8 cellular contexts compared by ENCODE assay signal in the genomic region with DNA sequence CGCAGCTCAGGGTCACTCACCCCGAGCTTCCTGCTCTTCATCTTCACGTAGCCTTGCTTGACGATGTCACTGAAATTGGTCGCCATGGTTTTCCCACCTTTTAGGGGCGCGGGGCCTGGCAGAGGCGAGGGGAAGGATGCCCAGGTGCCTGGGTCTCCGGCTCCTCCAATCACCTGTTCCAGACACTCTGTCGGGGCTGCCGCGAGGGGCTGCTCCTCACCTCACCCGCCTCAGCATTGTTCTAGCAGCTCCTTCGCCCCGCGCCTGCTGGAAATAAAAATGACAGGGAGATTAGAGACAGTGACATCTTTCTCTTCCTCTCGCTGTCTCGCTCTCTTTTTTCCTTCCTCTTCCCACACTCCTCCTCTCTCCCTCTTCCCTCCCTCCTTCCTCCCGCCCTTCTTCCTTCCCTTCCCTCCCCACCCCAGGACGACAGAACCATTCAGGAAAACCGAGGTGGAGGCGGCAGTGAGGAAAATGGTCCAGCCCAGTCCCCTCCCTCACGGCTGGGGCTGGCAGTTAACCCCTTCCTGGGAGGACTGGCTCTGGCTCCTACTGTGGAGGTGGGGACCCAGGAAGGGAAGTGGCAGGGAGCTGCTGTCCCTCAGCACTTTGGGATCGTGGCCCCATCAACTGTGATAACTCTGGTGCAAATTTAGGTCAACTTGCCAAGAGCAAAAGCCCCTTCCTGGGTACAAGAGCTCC. TPM values are rescaled to one million over a fixed set of nuclear protein-coding genes. Genes with fewer than 3 reads are reported as not detected.
DNase-seq lines count a peak whose midpoint lies in the region; ATAC-seq and TF ChIP-seq lines count a peak whose summit lies in the region.

No MANE protein-coding gene starts in this region.

- 19% methylated on average over 20 of the region's 24 CpGs for WGBS in SK-N-SH (ENCODE audit: low lambda C conversion rate)

- peaks cover 0 to 4% of the 10 kb centered on the region in 2 experiments for H3K36me3 ChIP-seq in SK-N-SH (replicated peaks in 1 of 2; ENCODE audit: control insufficient read depth in 1 of 2, insufficient read depth in 2 of 2, low read length in 1 of 2)

- POLR2A ChIA-PET in SK-N-SH (lab: Yijun Ruan, JAX), result interaction anchor here (0.8 to 10.0 kb wide), 5 partner anchors 17 to 102 kb away, joined by 3 to 152 read pairs (median 7); a partner anchor contains a TSS

- ATAC-seq in Right ventricle myocardium superior (ENCODE audit: poor library complexity), result peak; percentile 71

- H3K4me2 ChIP-seq in SK-N-SH, result peak overlapping the region; percentile 86

- H3K79me2 ChIP-seq in SK-N-SH (ENCODE audit: insufficient read depth), result peaks cover 7% of the 10 kb centered on the region; the same call in 1 of the 2 replicates

- H3K27me3 ChIP-seq in SK-N-SH (ENCODE audit: insufficient read depth), result no peaks in the 10 kb centered on the region

- peak overlapping the region; percentile 48 to 58 for H3K4me3 ChIP-seq in SK-N-SH (ENCODE audit: low read depth in 2 of 2, low read length in 1 of 2)

- CTCF ChIA-PET in SK-N-SH (lab: Yijun Ruan, JAX), result interaction anchor here (0.6 to 21.0 kb wide), 7 partner anchors 9 to 179 kb away, joined by 3 to 354 read pairs (median 4); a partner anchor contains a TSS

- no peak overlapping the region for H3K9ac ChIP-seq in SK-N-SH

- TF ChIP-seq RAD21 in SK-N-SH (IDR thresholded peaks at IDR 0.05; ENCODE audit: low read length), result no peak

- H3K9me3 ChIP-seq in SK-N-SH, result no peaks in the 10 kb centered on the region

- peaks cover 5% of the 10 kb centered on the region for H3F3A ChIP-seq in SK-N-SH (replicated peaks; ENCODE audit: insufficient read depth)

- peak overlapping the region; percentile 27 to 90; a peak in 3 of 4 replicates for H3K27ac ChIP-seq in SK-N-SH (ENCODE audit: low read depth in 2 of 2, low read length in 1 of 2)

- peak overlapping the region; percentile 63; the same call in 1 of the 2 replicates for H2AFZ ChIP-seq in SK-N-SH (ENCODE audit: low read depth)

- no peak; a peak in 1 of 4 replicates for TF ChIP-seq EP300 in SK-N-SH (IDR thresholded peaks at IDR 0.05; ENCODE audit: borderline replicate concordance in 1 of 2, low read depth in 1 of 2, low read length in 1 of 2)

- no peak for TF ChIP-seq CTCF in SK-N-SH (IDR thresholded peaks at IDR 0.05)

- DNase-seq in H4 (ENCODE audit: low spot score) (peak; percentile 75), SK-N-SH (peak; percentile 85), Right ventricle myocardium superior (peak; percentile 66), posterior cingulate gyrus (peak in 6 of 10 donors; percentile 53 to 94 (median 74)), germinal center (ENCODE audit: low spot score) (no peak), KG1 (lab: John Stamatoyannopoulos, UW) (no peak), SKM-1 (lab: John Stamatoyannopoulos, UW; ENCODE audit: unreplicated experiment) (no peak), HUDEP-2 (lab: John Stamatoyannopoulos, UW; ENCODE audit: unreplicated experiment in 76 of 76) (no peak)

- H3K4me1 ChIP-seq in SK-N-SH (ENCODE audit: control insufficient read depth in 1 of 2, insufficient read depth in 2 of 2, low read depth in 1 of 2, low read length in 1 of 2), result peaks cover 14 to 87% of the 10 kb centered on the region in 2 experiments; a peak in 3 of 4 replicates

- H4K20me1 ChIP-seq in SK-N-SH (ENCODE audit: insufficient read depth), result 0 out of 2 replicates have a peak, but pooled peaks cover 6% of the 10 kb centered on the region

- intact Hi-C loops in Right ventricle myocardium superior (cut with DNase I), result no loop called here
- intact Hi-C loops in posterior cingulate gyrus (cut with DNase I), result no loop called here

- H3K9me2 ChIP-seq in SK-N-SH, result no peaks in the 10 kb centered on the region

TF ChIP-seq in SK-N-SH, 30 proteins besides CTCF, POLR2A, EP300 and RAD21:
- TF ChIP-seq, protein P1, sequence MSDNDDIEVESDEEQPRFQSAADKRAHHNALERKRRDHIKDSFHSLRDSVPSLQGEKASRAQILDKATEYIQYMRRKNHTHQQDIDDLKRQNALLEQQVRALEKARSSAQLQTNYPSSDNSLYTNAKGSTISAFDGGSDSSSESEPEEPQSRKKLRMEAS (IDR thresholded peaks at IDR 0.05; ENCODE audit: low read depth), result peak; percentile 54; the same call in 1 of the 2 replicates
- TF ChIP-seq MEF2A (IDR thresholded peaks at IDR 0.05; ENCODE audit: borderline replicate concordance, low read depth) (no peak), ELF1 (IDR thresholded peaks at IDR 0.05) (no peak), CHD2 (IDR thresholded peaks at IDR 0.05; ENCODE audit: low read length, partially characterized antibody) (peak; percentile 49), GABPA (IDR thresholded peaks at IDR 0.05; ENCODE audit: low read depth) (no peak), JUND (IDR thresholded peaks at IDR 0.05) (no peak), SIN3A (IDR thresholded peaks at IDR 0.05; ENCODE audit: borderline replicate concordance, low read depth, low read length) (no peak), GATA2 (CRISPR knock-in tag; IDR thresholded peaks at IDR 0.05) (no peak), YY1 (IDR thresholded peaks at IDR 0.05; ENCODE audit: low read depth) (no peak)
- TF ChIP-seq, protein P2, sequence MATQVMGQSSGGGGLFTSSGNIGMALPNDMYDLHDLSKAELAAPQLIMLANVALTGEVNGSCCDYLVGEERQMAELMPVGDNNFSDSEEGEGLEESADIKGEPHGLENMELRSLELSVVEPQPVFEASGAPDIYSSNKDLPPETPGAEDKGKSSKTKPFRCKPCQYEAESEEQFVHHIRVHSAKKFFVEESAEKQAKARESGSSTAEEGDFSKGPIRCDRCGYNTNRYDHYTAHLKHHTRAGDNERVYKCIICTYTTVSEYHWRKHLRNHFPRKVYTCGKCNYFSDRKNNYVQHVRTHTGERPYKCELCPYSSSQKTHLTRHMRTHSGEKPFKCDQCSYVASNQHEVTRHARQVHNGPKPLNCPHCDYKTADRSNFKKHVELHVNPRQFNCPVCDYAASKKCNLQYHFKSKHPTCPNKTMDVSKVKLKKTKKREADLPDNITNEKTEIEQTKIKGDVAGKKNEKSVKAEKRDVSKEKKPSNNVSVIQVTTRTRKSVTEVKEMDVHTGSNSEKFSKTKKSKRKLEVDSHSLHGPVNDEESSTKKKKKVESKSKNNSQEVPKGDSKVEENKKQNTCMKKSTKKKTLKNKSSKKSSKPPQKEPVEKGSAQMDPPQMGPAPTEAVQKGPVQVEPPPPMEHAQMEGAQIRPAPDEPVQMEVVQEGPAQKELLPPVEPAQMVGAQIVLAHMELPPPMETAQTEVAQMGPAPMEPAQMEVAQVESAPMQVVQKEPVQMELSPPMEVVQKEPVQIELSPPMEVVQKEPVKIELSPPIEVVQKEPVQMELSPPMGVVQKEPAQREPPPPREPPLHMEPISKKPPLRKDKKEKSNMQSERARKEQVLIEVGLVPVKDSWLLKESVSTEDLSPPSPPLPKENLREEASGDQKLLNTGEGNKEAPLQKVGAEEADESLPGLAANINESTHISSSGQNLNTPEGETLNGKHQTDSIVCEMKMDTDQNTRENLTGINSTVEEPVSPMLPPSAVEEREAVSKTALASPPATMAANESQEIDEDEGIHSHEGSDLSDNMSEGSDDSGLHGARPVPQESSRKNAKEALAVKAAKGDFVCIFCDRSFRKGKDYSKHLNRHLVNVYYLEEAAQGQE (IDR thresholded peaks at IDR 0.05; ENCODE audit: low read depth, low read length), result no peak
- TF ChIP-seq, protein P3, sequence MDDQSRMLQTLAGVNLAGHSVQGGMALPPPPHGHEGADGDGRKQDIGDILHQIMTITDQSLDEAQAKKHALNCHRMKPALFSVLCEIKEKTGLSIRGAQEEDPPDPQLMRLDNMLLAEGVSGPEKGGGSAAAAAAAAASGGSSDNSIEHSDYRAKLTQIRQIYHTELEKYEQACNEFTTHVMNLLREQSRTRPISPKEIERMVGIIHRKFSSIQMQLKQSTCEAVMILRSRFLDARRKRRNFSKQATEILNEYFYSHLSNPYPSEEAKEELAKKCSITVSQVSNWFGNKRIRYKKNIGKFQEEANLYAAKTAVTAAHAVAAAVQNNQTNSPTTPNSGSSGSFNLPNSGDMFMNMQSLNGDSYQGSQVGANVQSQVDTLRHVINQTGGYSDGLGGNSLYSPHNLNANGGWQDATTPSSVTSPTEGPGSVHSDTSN (IDR thresholded peaks at IDR 0.05), result peak; percentile 18; the same call in 1 of the 2 replicates

RNA-seq across cellular contexts. Expression of a gene that starts 6.7 kb away (rescaled TPM):
- total RNA-seq in H4 (2014; rRNA removed; shearing (Covaris generic)), result 15.5 and 25.4 TPM in 2 replicates
- polyA plus RNA-seq in SK-N-SH (2012; rRNA removed), result 28.4 and 36.9 TPM in 2 replicates
- 15.8 and 25.8 TPM in 2 replicates for polyA plus RNA-seq in SK-N-SH (2012; cell fraction: cytosol; rRNA removed)
- 45.1 and 47.5 TPM in 2 replicates for polyA plus RNA-seq in SK-N-SH (2012; cell fraction: nucleus; rRNA removed)
- 7.5 TPM for total RNA-seq in Right ventricle myocardium superior

RNA-seq across cellular contexts. Expression of a gene that starts 17.1 kb away (rescaled TPM):
- total RNA-seq in H4 (2014; rRNA removed; shearing (Covaris generic)), result 201 and 244 TPM in 2 replicates
- polyA plus RNA-seq in SK-N-SH (2012; rRNA removed), result 160 and 178 TPM in 2 replicates
- 117 and 162 TPM in 2 replicates for polyA plus RNA-seq in SK-N-SH (2012; cell fraction: cytosol; rRNA removed)
- polyA plus RNA-seq in SK-N-SH (2012; cell fraction: nucleus; rRNA removed), result 98.6 and 138 TPM in 2 replicates
- 37.9 TPM for total RNA-seq in Right ventricle myocardium superior

RNA-seq across cellular contexts. Expression of a gene that starts 32.3 kb away (rescaled TPM):
- total RNA-seq in H4 (2014; rRNA removed; shearing (Covaris generic)), result 67.6 and 76.9 TPM in 2 replicates
- 81.2 and 104 TPM in 2 replicates for polyA plus RNA-seq in SK-N-SH (2012; rRNA removed)
- 67.5 and 76.5 TPM in 2 replicates for polyA plus RNA-seq in SK-N-SH (2012; cell fraction: cytosol; rRNA removed)
- 127 and 149 TPM in 2 replicates for polyA plus RNA-seq in SK-N-SH (2012; cell fraction: nucleus; rRNA removed)
- 225 TPM for total RNA-seq in Right ventricle myocardium superior

RNA-seq across cellular contexts. Expression of a gene that starts 32.4 kb away (rescaled TPM):
- total RNA-seq in H4 (2014; rRNA removed; shearing (Covaris generic)), result 88.4 and 96.4 TPM in 2 replicates
- 43.6 and 63.3 TPM in 2 replicates for polyA plus RNA-seq in SK-N-SH (2012; rRNA removed)
- polyA plus RNA-seq in SK-N-SH (2012; cell fraction: cytosol; rRNA removed), result 45.7 and 48.3 TPM in 2 replicates
- polyA plus RNA-seq in SK-N-SH (2012; cell fraction: nucleus; rRNA removed), result 49.1 and 64.3 TPM in 2 replicates
- 41.8 TPM for total RNA-seq in Right ventricle myocardium superior

RNA-seq across cellular contexts. Expression of a gene that starts 56.8 kb away (rescaled TPM):
- 5.8 and 10.2 TPM in 2 replicates for total RNA-seq in H4 (2014; rRNA removed; shearing (Covaris generic))
- polyA plus RNA-seq in SK-N-SH (2012; rRNA removed), result 17.5 and 26.2 TPM in 2 replicates
- polyA plus RNA-seq in SK-N-SH (2012; cell fraction: cytosol; rRNA removed), result 13.1 and 17.1 TPM in 2 replicates
- 20.7 and 31.8 TPM in 2 replicates for polyA plus RNA-seq in SK-N-SH (2012; cell fraction: nucleus; rRNA removed)
- 10.5 TPM for total RNA-seq in Right ventricle myocardium superior

Comparison
In these comparisons a context has a peak if more than half of its experiments do, and no peak if none do; other contexts are left out.
1. DNase-seq: peak in H4 (single experiment), SK-N-SH (single experiment), Right ventricle myocardium superior (single experiment) and posterior cingulate gyrus (6 of 10); none in germinal center (single experiment), KG1 (single experiment), SKM-1 (single experiment) and HUDEP-2 (0 of 76).